17 cellular contexts compared by ENCODE assay signal in genomic region chr6:110654096-110654820, GRCh38.
DNase-seq lines count a peak whose midpoint lies in the region; ATAC-seq and TF ChIP-seq lines count a peak whose summit lies in the region.
"Had no signal": no experiment of that assay in that cellular context is flagged by ENCODE, and none has a peak within 500 bp of the region (broad histone marks: within the 10 kb centered on the region; RNA-seq: fewer than 3 reads in every experiment).

No MANE protein-coding gene starts in this region.

- H3K36me3 ChIP-seq in stomach: no peaks in the 10 kb centered on the region
- H3K36me3 ChIP-seq: left ventricle myocardium inferior had no signal

- no peak overlapping the region for H3K27ac Mint-ChIP-seq in effector memory CD8-positive, alpha-beta T cell
- H3K27ac Mint-ChIP-seq: T-helper 2 cell treated with Interferon-gamma antibody and Interleukin-4, amounts not matched to agents 5 μg/mL and 100 μg/mL, for 36 hours; type B pancreatic cell had no signal

- H3K4me1 ChIP-seq in stomach: peaks cover 9 to 49% (median 24%) of the 10 kb centered on the region in 4 donors

- DNase-seq in HCEC 1CT (peak; percentile 82), RWPE1 (ENCODE audit: low spot score) (peak; percentile 18), fibroblast of mammary gland (ENCODE audit: low read depth) (peak; percentile 44), stomach (no peak), NCI-H1694 treated with DMSO at 0.1 percent for 48 hours (lab: John Stamatoyannopoulos, UW) (no peak)
- DNase-seq in effector memory CD8-positive, alpha-beta T cell: no peak
- DNase-seq: activated naive CD4-positive, alpha-beta T cell; dermis blood vessel endothelial cell; DMS 273 treated with DMSO at 0.1 percent for 48 hours; left ventricle myocardium inferior; NCI-H1092 had no signal

- no peak overlapping the region for H3K4me3 Mint-ChIP-seq in effector memory CD8-positive, alpha-beta T cell
- H3K4me3 Mint-ChIP-seq: T-helper 2 cell treated with Interferon-gamma antibody and Interleukin-4, amounts not matched to agents 5 μg/mL and 100 μg/mL, for 36 hours; type B pancreatic cell had no signal

- TF ChIP-seq POLR2A in stomach (IDR thresholded peaks at IDR 0.05): no peak

- ATAC-seq in GM18520 (IDR thresholded peaks at IDR 0.05; ENCODE audit: unreplicated experiment) (no peak), GM21447 (IDR thresholded peaks at IDR 0.05; ENCODE audit: unreplicated experiment) (no peak)
- no peak for ATAC-seq in effector memory CD8-positive, alpha-beta T cell (replicated peaks)
- ATAC-seq: K562 had no signal

- H3K36me3 Mint-ChIP-seq in effector memory CD8-positive, alpha-beta T cell (ENCODE audit: insufficient read depth): no peaks in the 10 kb centered on the region

- no peaks in the 10 kb centered on the region for H3K27me3 ChIP-seq in stomach

- no peaks in the 10 kb centered on the region for H3K27me3 Mint-ChIP-seq in effector memory CD8-positive, alpha-beta T cell
- H3K27me3 Mint-ChIP-seq: type B pancreatic cell had no signal

- H3K9me3 Mint-ChIP-seq in effector memory CD8-positive, alpha-beta T cell: no peaks in the 10 kb centered on the region
- H3K9me3 Mint-ChIP-seq: T-helper 2 cell treated with Interferon-gamma antibody and Interleukin-4, amounts not matched to agents 5 μg/mL and 100 μg/mL, for 36 hours; type B pancreatic cell had no signal

- CTCF ChIA-PET in RWPE1 (lab: Yijun Ruan, JAX): interaction anchor here (0.6 kb wide), 1 partner anchor 258 kb away, joined by 4 read pairs; no protein-coding TSS in a partner anchor

- TF ChIP-seq EP300 in stomach (IDR thresholded peaks at IDR 0.05): no peak

- WGBS in stomach, 5 donors: 68 to 81% (median 72%) methylated on average over 7 of the region's 7 CpGs

- H3K4me1 Mint-ChIP-seq in effector memory CD8-positive, alpha-beta T cell (ENCODE audit: low read depth in 2 of 2): peaks cover 0 to 1% of the 10 kb centered on the region in 2 donors

- H3K27ac ChIP-seq in RWPE1: no peak overlapping the region
- H3K27ac ChIP-seq in stomach: peak overlapping the region in 3 of 5 donors; percentile 30 to 41 (median 40)
- H3K27ac ChIP-seq: left ventricle myocardium inferior, parathyroid adenoma had no signal

- POLR2A ChIA-PET in RWPE1 (lab: Yijun Ruan, JAX; ENCODE audit: low non-redundant PET): no interaction called here

- intact Hi-C loops in stomach (cut with DNase I; ENCODE audit: low total_unique reads): no loop called here

- TF ChIP-seq CTCF in RWPE1 (conservative IDR thresholded peaks at IDR 0.05; ENCODE audit: low read depth): no peak
- TF ChIP-seq CTCF in fibroblast of mammary gland (conservative IDR thresholded peaks at IDR 0.05; ENCODE audit: control insufficient read depth, insufficient read depth, low read depth, low read length): no peak
- no peak for TF ChIP-seq CTCF in stomach (IDR thresholded peaks at IDR 0.05)

- H3K4me3 ChIP-seq in fibroblast of mammary gland (ENCODE audit: control insufficient read depth, low read depth, low read length): no peak overlapping the region
- H3K4me3 ChIP-seq in stomach: no peak overlapping the region
- H3K4me3 ChIP-seq: K562, left ventricle myocardium inferior had no signal

- H3K9me3 ChIP-seq in stomach: no peaks in the 10 kb centered on the region
- H3K9me3 ChIP-seq: left ventricle myocardium inferior had no signal

Comparison
In these comparisons a context has a peak if more than half of its experiments do, and no peak if none do; other contexts are left out.
1. DNase-seq: peak in HCEC 1CT (single experiment), RWPE1 (single experiment) and fibroblast of mammary gland (single experiment); none in stomach (single experiment), NCI-H1694 treated with DMSO at 0.1 percent for 48 hours (single experiment) and effector memory CD8-positive, alpha-beta T cell (0 of 3).